1 cellular context compared by ENCODE assay signal in the genomic region with DNA sequence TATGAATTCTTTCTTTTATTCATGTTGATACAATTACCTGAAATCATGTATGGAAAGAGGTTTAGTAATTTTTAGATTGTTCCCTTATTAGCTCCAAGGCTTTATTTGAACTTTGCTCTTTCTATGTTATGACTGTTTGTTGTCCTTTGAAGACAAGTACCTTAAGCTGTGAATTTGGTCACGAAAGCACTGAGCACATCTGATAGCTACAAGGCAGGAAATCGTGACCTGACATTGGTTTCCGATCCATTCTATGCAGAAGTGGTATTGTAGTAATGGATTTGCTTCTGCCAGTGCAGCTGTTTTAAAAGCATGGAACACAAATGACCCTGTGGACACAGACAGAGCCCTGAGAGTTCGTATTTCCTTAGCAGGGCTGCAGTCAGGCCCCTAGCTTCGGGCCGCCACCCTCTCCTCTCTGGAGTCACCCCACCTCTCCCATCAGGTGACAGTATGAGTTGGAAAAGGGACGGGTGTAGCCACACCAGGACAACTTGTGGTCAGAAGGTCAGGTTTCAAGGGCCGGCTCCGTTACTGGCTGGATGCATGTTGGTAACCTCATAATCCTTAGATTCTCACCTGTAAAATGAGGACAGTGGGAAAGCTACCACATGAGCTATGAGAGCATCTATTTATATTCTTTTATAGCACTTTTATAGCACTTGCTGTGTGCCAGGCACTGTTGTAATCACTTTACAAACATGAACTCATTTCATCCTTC.
A peak's percentile ranks its signal among the peaks of the same experiment; 100 is the strongest.
TF ChIP-seq lines count a peak whose summit lies in the region.

No MANE protein-coding gene starts in this region.

TF ChIP-seq in HEK293, 187 proteins besides CTCF, POLR2A, EP300 and RAD21 (continued from another document and continues in another):
- TF ChIP-seq, protein P1, sequence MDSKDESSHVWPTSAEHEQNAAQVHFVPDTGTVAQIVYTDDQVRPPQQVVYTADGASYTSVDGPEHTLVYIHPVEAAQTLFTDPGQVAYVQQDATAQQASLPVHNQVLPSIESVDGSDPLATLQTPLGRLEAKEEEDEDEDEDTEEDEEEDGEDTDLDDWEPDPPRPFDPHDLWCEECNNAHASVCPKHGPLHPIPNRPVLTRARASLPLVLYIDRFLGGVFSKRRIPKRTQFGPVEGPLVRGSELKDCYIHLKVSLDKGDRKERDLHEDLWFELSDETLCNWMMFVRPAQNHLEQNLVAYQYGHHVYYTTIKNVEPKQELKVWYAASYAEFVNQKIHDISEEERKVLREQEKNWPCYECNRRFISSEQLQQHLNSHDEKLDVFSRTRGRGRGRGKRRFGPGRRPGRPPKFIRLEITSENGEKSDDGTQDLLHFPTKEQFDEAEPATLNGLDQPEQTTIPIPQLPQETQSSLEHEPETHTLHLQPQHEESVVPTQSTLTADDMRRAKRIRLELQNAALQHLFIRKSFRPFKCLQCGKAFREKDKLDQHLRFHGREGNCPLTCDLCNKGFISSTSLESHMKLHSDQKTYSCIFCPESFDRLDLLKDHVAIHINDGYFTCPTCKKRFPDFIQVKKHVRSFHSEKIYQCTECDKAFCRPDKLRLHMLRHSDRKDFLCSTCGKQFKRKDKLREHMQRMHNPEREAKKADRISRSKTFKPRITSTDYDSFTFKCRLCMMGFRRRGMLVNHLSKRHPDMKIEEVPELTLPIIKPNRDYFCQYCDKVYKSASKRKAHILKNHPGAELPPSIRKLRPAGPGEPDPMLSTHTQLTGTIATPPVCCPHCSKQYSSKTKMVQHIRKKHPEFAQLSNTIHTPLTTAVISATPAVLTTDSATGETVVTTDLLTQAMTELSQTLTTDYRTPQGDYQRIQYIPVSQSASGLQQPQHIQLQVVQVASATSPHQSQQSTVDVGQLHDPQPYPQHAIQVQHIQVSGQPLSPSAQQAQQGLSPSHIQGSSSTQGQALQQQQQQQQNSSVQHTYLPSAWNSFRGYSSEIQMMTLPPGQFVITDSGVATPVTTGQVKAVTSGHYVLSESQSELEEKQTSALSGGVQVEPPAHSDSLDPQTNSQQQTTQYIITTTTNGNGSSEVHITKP (tag by site-specific recombination; IDR thresholded peaks at IDR 0.05): no peak
- no peak for TF ChIP-seq ZNF174 (tag by site-specific recombination; IDR thresholded peaks at IDR 0.05)
- TF ChIP-seq, protein P2, sequence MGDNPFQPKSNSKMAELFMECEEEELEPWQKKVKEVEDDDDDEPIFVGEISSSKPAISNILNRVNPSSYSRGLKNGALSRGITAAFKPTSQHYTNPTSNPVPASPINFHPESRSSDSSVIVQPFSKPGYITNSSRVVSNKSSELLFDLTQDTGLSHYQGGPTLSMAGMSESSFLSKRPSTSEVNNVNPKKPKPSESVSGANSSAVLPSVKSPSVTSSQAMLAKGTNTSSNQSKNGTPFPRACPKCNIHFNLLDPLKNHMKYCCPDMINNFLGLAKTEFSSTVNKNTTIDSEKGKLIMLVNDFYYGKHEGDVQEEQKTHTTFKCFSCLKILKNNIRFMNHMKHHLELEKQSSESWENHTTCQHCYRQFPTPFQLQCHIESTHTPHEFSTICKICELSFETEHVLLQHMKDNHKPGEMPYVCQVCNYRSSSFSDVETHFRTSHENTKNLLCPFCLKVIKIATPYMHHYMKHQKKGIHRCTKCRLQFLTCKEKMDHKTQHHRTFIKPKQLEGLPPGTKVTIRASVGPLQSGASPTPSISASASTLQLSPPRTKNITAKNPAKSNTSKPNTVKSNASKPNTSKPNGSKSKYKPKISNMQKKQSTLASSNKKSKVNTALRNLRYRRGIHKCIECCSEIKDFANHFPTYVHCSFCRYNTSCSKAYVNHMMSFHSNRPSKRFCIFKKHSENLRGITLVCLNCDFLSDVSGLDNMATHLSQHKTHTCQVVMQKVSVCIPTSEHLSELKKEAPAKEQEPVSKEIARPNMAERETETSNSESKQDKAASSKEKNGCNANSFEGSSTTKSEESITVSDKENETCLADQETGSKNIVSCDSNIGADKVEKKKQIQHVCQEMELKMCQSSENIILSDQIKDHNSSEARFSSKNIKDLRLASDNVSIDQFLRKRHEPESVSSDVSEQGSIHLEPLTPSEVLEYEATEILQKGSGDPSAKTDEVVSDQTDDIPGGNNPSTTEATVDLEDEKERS (tag by site-specific recombination; IDR thresholded peaks at IDR 0.05): no peak
- peak; percentile 63 for TF ChIP-seq ZNF24 (tag by site-specific recombination; IDR thresholded peaks at IDR 0.05)
- no peak for TF ChIP-seq ZNF571 (tag by site-specific recombination; IDR thresholded peaks at IDR 0.05)
- TF ChIP-seq, protein P3, sequence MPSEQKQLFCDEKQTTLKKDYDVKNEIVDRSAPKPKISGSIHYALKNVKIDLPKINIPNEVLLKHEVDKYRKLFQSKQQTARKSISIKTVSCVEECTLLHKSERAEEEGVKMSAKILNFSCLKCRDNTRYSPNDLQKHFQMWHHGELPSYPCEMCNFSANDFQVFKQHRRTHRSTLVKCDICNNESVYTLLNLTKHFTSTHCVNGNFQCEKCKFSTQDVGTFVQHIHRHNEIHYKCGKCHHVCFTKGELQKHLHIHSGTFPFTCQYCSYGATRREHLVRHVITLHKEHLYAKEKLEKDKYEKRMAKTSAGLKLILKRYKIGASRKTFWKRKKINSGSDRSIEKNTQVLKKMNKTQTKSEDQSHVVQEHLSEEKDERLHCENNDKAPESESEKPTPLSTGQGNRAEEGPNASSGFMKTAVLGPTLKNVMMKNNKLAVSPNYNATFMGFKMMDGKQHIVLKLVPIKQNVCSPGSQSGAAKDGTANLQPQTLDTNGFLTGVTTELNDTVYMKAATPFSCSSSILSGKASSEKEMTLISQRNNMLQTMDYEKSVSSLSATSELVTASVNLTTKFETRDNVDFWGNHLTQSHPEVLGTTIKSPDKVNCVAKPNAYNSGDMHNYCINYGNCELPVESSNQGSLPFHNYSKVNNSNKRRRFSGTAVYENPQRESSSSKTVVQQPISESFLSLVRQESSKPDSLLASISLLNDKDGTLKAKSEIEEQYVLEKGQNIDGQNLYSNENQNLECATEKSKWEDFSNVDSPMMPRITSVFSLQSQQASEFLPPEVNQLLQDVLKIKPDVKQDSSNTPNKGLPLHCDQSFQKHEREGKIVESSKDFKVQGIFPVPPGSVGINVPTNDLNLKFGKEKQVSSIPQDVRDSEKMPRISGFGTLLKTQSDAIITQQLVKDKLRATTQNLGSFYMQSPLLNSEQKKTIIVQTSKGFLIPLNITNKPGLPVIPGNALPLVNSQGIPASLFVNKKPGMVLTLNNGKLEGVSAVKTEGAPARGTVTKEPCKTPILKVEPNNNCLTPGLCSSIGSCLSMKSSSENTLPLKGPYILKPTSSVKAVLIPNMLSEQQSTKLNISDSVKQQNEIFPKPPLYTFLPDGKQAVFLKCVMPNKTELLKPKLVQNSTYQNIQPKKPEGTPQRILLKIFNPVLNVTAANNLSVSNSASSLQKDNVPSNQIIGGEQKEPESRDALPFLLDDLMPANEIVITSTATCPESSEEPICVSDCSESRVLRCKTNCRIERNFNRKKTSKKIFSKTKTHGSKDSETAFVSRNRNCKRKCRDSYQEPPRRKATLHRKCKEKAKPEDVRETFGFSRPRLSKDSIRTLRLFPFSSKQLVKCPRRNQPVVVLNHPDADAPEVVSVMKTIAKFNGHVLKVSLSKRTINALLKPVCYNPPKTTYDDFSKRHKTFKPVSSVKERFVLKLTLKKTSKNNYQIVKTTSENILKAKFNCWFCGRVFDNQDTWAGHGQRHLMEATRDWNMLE (tag by site-specific recombination; conservative IDR thresholded peaks at IDR 0.05; ENCODE audit: low read depth): no peak
- TF ChIP-seq, protein P4, sequence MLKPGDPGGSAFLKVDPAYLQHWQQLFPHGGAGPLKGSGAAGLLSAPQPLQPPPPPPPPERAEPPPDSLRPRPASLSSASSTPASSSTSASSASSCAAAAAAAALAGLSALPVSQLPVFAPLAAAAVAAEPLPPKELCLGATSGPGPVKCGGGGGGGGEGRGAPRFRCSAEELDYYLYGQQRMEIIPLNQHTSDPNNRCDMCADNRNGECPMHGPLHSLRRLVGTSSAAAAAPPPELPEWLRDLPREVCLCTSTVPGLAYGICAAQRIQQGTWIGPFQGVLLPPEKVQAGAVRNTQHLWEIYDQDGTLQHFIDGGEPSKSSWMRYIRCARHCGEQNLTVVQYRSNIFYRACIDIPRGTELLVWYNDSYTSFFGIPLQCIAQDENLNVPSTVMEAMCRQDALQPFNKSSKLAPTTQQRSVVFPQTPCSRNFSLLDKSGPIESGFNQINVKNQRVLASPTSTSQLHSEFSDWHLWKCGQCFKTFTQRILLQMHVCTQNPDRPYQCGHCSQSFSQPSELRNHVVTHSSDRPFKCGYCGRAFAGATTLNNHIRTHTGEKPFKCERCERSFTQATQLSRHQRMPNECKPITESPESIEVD (tag by site-specific recombination; IDR thresholded peaks at IDR 0.05): no peak
- TF ChIP-seq ZNF221 (tag by site-specific recombination; IDR thresholded peaks at IDR 0.05; ENCODE audit: borderline replicate concordance): no peak
- TF ChIP-seq, protein P5, sequence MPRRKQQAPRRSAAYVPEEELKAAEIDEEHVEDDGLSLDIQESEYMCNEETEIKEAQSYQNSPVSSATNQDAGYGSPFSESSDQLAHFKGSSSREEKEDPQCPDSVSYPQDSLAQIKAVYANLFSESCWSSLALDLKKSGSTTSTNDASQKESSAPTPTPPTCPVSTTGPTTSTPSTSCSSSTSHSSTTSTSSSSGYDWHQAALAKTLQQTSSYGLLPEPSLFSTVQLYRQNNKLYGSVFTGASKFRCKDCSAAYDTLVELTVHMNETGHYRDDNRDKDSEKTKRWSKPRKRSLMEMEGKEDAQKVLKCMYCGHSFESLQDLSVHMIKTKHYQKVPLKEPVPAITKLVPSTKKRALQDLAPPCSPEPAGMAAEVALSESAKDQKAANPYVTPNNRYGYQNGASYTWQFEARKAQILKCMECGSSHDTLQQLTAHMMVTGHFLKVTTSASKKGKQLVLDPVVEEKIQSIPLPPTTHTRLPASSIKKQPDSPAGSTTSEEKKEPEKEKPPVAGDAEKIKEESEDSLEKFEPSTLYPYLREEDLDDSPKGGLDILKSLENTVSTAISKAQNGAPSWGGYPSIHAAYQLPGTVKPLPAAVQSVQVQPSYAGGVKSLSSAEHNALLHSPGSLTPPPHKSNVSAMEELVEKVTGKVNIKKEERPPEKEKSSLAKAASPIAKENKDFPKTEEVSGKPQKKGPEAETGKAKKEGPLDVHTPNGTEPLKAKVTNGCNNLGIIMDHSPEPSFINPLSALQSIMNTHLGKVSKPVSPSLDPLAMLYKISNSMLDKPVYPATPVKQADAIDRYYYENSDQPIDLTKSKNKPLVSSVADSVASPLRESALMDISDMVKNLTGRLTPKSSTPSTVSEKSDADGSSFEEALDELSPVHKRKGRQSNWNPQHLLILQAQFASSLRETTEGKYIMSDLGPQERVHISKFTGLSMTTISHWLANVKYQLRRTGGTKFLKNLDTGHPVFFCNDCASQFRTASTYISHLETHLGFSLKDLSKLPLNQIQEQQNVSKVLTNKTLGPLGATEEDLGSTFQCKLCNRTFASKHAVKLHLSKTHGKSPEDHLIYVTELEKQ (tag by site-specific recombination; IDR thresholded peaks at IDR 0.05; ENCODE audit: borderline replicate concordance): peak; percentile 9; the same call in 1 of the 2 replicates
- peak; percentile 22; the same call in 1 of the 2 replicates for TF ChIP-seq IKZF3 (tag by site-specific recombination; IDR thresholded peaks at IDR 0.05)
- TF ChIP-seq ZNF366 (tag by site-specific recombination; conservative IDR thresholded peaks at IDR 0.05): 0 out of 2 replicates have a peak, but pooled peaks have one; percentile 60
- TF ChIP-seq ZNF561 (tag by site-specific recombination; IDR thresholded peaks at IDR 0.05; ENCODE audit: borderline replicate concordance): no peak
- no peak for TF ChIP-seq ZNF138 (tag by site-specific recombination; IDR thresholded peaks at IDR 0.05; ENCODE audit: borderline replicate concordance)
- no peak for TF ChIP-seq EGR2 (tag by site-specific recombination; IDR thresholded peaks at IDR 0.05; ENCODE audit: low read depth)
- no peak for TF ChIP-seq ZNF768 (tag by site-specific recombination; IDR thresholded peaks at IDR 0.05)
- no peak for TF ChIP-seq MEIS1 (CRISPR knock-in tag; IDR thresholded peaks at IDR 0.05; ENCODE audit: borderline replicate concordance)
- no peak for TF ChIP-seq ZSCAN16 (tag by site-specific recombination; IDR thresholded peaks at IDR 0.05)
- no peak for TF ChIP-seq HOXD13 (CRISPR knock-in tag; IDR thresholded peaks at IDR 0.05; ENCODE audit: borderline replicate concordance)
- TF ChIP-seq, protein P6, sequence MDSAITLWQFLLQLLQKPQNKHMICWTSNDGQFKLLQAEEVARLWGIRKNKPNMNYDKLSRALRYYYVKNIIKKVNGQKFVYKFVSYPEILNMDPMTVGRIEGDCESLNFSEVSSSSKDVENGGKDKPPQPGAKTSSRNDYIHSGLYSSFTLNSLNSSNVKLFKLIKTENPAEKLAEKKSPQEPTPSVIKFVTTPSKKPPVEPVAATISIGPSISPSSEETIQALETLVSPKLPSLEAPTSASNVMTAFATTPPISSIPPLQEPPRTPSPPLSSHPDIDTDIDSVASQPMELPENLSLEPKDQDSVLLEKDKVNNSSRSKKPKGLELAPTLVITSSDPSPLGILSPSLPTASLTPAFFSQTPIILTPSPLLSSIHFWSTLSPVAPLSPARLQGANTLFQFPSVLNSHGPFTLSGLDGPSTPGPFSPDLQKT (IDR thresholded peaks at IDR 0.05; ENCODE audit: borderline replicate concordance, low read depth, low read length): no peak
- no peak for TF ChIP-seq ZNF701 (tag by site-specific recombination; IDR thresholded peaks at IDR 0.05)
- no peak; the same call in 1 of the 2 replicates for TF ChIP-seq ZBTB48 (tag by site-specific recombination; IDR thresholded peaks at IDR 0.05)
- TF ChIP-seq, protein P7, sequence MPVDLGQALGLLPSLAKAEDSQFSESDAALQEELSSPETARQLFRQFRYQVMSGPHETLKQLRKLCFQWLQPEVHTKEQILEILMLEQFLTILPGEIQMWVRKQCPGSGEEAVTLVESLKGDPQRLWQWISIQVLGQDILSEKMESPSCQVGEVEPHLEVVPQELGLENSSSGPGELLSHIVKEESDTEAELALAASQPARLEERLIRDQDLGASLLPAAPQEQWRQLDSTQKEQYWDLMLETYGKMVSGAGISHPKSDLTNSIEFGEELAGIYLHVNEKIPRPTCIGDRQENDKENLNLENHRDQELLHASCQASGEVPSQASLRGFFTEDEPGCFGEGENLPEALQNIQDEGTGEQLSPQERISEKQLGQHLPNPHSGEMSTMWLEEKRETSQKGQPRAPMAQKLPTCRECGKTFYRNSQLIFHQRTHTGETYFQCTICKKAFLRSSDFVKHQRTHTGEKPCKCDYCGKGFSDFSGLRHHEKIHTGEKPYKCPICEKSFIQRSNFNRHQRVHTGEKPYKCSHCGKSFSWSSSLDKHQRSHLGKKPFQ (tag by site-specific recombination; IDR thresholded peaks at IDR 0.05): no peak
- TF ChIP-seq KLF9 (tag by site-specific recombination; IDR thresholded peaks at IDR 0.05; ENCODE audit: low read depth): no peak
- TF ChIP-seq, protein P8, sequence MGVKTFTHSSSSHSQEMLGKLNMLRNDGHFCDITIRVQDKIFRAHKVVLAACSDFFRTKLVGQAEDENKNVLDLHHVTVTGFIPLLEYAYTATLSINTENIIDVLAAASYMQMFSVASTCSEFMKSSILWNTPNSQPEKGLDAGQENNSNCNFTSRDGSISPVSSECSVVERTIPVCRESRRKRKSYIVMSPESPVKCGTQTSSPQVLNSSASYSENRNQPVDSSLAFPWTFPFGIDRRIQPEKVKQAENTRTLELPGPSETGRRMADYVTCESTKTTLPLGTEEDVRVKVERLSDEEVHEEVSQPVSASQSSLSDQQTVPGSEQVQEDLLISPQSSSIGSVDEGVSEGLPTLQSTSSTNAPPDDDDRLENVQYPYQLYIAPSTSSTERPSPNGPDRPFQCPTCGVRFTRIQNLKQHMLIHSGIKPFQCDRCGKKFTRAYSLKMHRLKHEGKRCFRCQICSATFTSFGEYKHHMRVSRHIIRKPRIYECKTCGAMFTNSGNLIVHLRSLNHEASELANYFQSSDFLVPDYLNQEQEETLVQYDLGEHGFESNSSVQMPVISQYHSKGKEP (tag by site-specific recombination; IDR thresholded peaks at IDR 0.05): 0 out of 2 replicates have a peak, but pooled peaks have one; percentile 25
- no peak for TF ChIP-seq ZNF157 (tag by site-specific recombination; IDR thresholded peaks at IDR 0.05)
- TF ChIP-seq ZNF426 (tag by site-specific recombination; IDR thresholded peaks at IDR 0.05): no peak
- no peak for TF ChIP-seq ZNF529 (tag by site-specific recombination; IDR thresholded peaks at IDR 0.05; ENCODE audit: insufficient replicate concordance)
- TF ChIP-seq SP7 (tag by site-specific recombination; IDR thresholded peaks at IDR 0.05): peak; percentile 38; the same call in 1 of the 2 replicates
- TF ChIP-seq ZNF239 (tag by site-specific recombination; IDR thresholded peaks at IDR 0.05): no peak
